12 cellular contexts compared by ENCODE assay signal in genomic region chr2:95024960-95025405, GRCh38. TPM values are rescaled to one million over a fixed set of nuclear protein-coding genes. Genes with fewer than 3 reads are reported as not detected.
DNase-seq lines count a peak whose midpoint lies in the region; ATAC-seq, FAIRE-seq and TF ChIP-seq lines count a peak whose summit lies in the region.
"Had no signal": no experiment of that assay in that cellular context is flagged by ENCODE, and none has a peak within 500 bp of the region (broad histone marks: within the 10 kb centered on the region; RNA-seq: fewer than 3 reads in every experiment).

No MANE protein-coding gene starts in this region.

- H3K4me1 Mint-ChIP-seq in activated naive CD8-positive, alpha-beta T cell (ENCODE audit: low read depth), result peaks cover 74% of the 10 kb centered on the region

- no peak overlapping the region for H3K27ac Mint-ChIP-seq in activated naive CD4-positive, alpha-beta T cell treated with anti-CD3 and anti-CD28 coated beads, Interleukin-2, amount 50 U/mL, for 72 hours
- peak overlapping the region; percentile 46 for H3K27ac Mint-ChIP-seq in activated naive CD8-positive, alpha-beta T cell

- H3K36me3 ChIP-seq in thymus (ENCODE audit: control insufficient read depth, insufficient read depth), result no peaks in the 10 kb centered on the region

- peaks cover 2% of the 10 kb centered on the region for H3K9me3 ChIP-seq in thymus (ENCODE audit: control insufficient read depth)

- no peak for ATAC-seq in activated naive CD4-positive, alpha-beta T cell treated with anti-CD3 and anti-CD28 coated beads, Interleukin-2, amount 50 U/mL, for 72 hours
- ATAC-seq in GM19324 (IDR thresholded peaks at IDR 0.05; ENCODE audit: low FRiP score, unreplicated experiment), result no peak

- no peak for FAIRE-seq in GM12891 (lab: Jason Lieb, UNC)
- FAIRE-seq: islet of Langerhans had no signal

- TF ChIP-seq POLR2A in GM12891 (IDR thresholded peaks at IDR 0.05; ENCODE audit: low read depth, low read length), result no peak

- no peaks in the 10 kb centered on the region for H3K27me3 Mint-ChIP-seq in activated naive CD8-positive, alpha-beta T cell

- peaks cover 52% of the 10 kb centered on the region for H3K4me1 ChIP-seq in thymus (ENCODE audit: control insufficient read depth, insufficient read depth, low read length)

- peak overlapping the region; percentile 78 for H3K4me3 Mint-ChIP-seq in activated naive CD8-positive, alpha-beta T cell

- WGBS in thymus, result 3% methylated on average over 30 of the region's 30 CpGs

- peak; percentile 27 for DNase-seq in activated naive CD4-positive, alpha-beta T cell treated with Interleukin-2 at 50 U/mL for 16 hours
- DNase-seq in activated naive CD4-positive, alpha-beta T cell treated with anti-CD3 and anti-CD28 coated beads, Interleukin-2, amount 50 U/mL, for 72 hours (ENCODE audit: low spot score in 2 of 2), result no peak
- no peak for DNase-seq in GM12891 (ENCODE audit: insufficient read length, low spot score)
- no peak for DNase-seq in effector CD4-positive, alpha-beta T cell
- DNase-seq: cortex of kidney, KG1 had no signal

- H3K36me3 Mint-ChIP-seq in activated naive CD4-positive, alpha-beta T cell treated with anti-CD3 and anti-CD28 coated beads, Interleukin-2, amount 50 U/mL, for 72 hours, result peaks cover 6 to 7% of the 10 kb centered on the region in 2 donors
- H3K36me3 Mint-ChIP-seq in activated naive CD8-positive, alpha-beta T cell, result no peaks in the 10 kb centered on the region

- peak overlapping the region; percentile 75 for H3K4me3 ChIP-seq in thymus (ENCODE audit: low read length)

- no peaks in the 10 kb centered on the region for H3K9me3 Mint-ChIP-seq in activated naive CD4-positive, alpha-beta T cell treated with anti-CD3 and anti-CD28 coated beads, Interleukin-2, amount 50 U/mL, for 72 hours
- no peaks in the 10 kb centered on the region for H3K9me3 Mint-ChIP-seq in activated naive CD8-positive, alpha-beta T cell (ENCODE audit: low read depth)

- peaks cover 4% of the 10 kb centered on the region for H3K27me3 ChIP-seq in layer of hippocampus (ENCODE audit: control insufficient read depth, insufficient read depth, low read length)
- no peaks in the 10 kb centered on the region for H3K27me3 ChIP-seq in thymus (ENCODE audit: control insufficient read depth, insufficient read depth)

- H3K27ac ChIP-seq in layer of hippocampus (ENCODE audit: low read depth, low read length), result peak overlapping the region; percentile 96
- H3K27ac ChIP-seq in thymus (ENCODE audit: low read depth), result peak overlapping the region; percentile 95

TF ChIP-seq in GM12891, 5 proteins besides CTCF, POLR2A, EP300 and RAD21:
- TF ChIP-seq POLR2AphosphoS5 (IDR thresholded peaks at IDR 0.05; ENCODE audit: low read depth, low read length) (no peak), POU2F2 (IDR thresholded peaks at IDR 0.05; ENCODE audit: low read depth, low read length) (no peak), SPI1 (IDR thresholded peaks at IDR 0.05; ENCODE audit: low read depth, low read length) (no peak), PAX5 (IDR thresholded peaks at IDR 0.05; ENCODE audit: insufficient read depth, low read length, severe bottlenecking) (no peak), TAF1 (IDR thresholded peaks at IDR 0.05; ENCODE audit: low read depth, low read length) (no peak)

RNA-seq across cellular contexts. Expression of gene MAL, which starts 0.5 kb away (rescaled TPM):
- total RNA-seq in activated naive CD4-positive, alpha-beta T cell treated with anti-CD3 and anti-CD28 coated beads, Interleukin-2, amount 50 U/mL, for 72 hours, result 10 to 100 TPM; 26.3 to 62.8 TPM
- 143 TPM for polyA plus RNA-seq in thymus
- 11.2 TPM for polyA plus RNA-seq in GM12891 (2012; ENCODE audit: low read depth, missing spikeins)
- polyA plus RNA-seq: BJ had no signal
